1 cellular context compared by ENCODE assay signal in genomic region chr13:37806666-37807065, GRCh38.
TF ChIP-seq lines count a peak whose summit lies in the region.

No MANE protein-coding gene starts in this region.

TF ChIP-seq in H1, 55 proteins besides CTCF, POLR2A, EP300 and RAD21 (continued from another document):
- TF ChIP-seq E2F6 (IDR thresholded peaks at IDR 0.05) (no peak), CBX5 (IDR thresholded peaks at IDR 0.05; ENCODE audit: low read depth, low read length) (no peak), FOSL1 (IDR thresholded peaks at IDR 0.05; ENCODE audit: insufficient read depth, low read depth, low read length) (no peak), SP2 (IDR thresholded peaks at IDR 0.05; ENCODE audit: low read length) (no peak), CHD1 (IDR thresholded peaks at IDR 0.05; ENCODE audit: low read depth, low read length) (no peak), BRCA1 (IDR thresholded peaks at IDR 0.05; ENCODE audit: low read depth, low read length) (no peak), EGR1 (IDR thresholded peaks at IDR 0.05; ENCODE audit: borderline replicate concordance, low read depth, low read length) (no peak), CEBPB (IDR thresholded peaks at IDR 0.05; ENCODE audit: low read depth, low read length) (no peak), TEAD4 (IDR thresholded peaks at IDR 0.05; ENCODE audit: low read depth, low read length) (no peak)
